Comparison of ENCODE assay signal across 1 cellular context in the genomic region with DNA sequence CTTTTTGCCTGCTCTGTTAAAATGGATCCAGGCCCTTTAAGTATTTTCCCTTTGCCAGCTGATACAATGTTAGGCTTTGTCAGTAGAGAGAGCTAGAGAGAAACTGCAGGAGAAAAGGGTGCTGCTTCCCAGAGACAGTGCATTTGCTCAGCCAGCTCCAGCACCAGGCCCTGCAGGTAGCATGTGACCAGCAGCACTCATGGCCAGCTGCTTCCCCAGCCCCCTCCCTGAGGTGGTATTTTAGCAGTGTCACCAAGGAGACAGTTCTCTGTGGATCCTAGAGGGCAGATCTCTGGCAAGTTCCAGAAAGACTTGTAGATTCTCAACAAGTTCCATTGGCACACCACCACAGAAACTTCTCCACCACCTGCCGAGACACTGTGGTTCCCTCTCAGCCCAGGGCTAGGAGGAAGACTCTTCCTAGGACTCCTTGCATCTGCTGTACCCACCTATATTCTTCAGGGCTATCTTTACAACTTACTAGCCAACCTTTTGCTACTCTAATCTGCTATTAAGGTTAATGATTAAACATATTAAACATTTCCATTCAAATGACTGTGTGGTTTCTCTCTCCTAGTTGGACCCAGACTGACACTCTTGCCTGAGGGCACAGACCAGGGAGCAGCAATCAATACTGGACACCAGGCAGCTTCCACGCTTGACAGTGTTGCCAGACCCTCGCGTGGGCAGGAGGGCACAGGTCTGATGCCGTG.
TF ChIP-seq lines count a peak whose summit lies in the region.

No MANE protein-coding gene starts in this region.

TF ChIP-seq in HepG2, 621 proteins besides CTCF, POLR2A, EP300 and RAD21:
- TF ChIP-seq, protein P1, sequence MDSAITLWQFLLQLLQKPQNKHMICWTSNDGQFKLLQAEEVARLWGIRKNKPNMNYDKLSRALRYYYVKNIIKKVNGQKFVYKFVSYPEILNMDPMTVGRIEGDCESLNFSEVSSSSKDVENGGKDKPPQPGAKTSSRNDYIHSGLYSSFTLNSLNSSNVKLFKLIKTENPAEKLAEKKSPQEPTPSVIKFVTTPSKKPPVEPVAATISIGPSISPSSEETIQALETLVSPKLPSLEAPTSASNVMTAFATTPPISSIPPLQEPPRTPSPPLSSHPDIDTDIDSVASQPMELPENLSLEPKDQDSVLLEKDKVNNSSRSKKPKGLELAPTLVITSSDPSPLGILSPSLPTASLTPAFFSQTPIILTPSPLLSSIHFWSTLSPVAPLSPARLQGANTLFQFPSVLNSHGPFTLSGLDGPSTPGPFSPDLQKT (CRISPR knock-in tag; IDR thresholded peaks at IDR 0.05; ENCODE audit: borderline replicate concordance): no peak
- TF ChIP-seq NR2F1 (CRISPR knock-in tag; IDR thresholded peaks at IDR 0.05): no peak
- TF ChIP-seq GLI4 (CRISPR knock-in tag; IDR thresholded peaks at IDR 0.05; ENCODE audit: borderline replicate concordance): no peak
- TF ChIP-seq ZNF232 (CRISPR knock-in tag; IDR thresholded peaks at IDR 0.05; ENCODE audit: borderline replicate concordance): no peak
- TF ChIP-seq, protein P2, sequence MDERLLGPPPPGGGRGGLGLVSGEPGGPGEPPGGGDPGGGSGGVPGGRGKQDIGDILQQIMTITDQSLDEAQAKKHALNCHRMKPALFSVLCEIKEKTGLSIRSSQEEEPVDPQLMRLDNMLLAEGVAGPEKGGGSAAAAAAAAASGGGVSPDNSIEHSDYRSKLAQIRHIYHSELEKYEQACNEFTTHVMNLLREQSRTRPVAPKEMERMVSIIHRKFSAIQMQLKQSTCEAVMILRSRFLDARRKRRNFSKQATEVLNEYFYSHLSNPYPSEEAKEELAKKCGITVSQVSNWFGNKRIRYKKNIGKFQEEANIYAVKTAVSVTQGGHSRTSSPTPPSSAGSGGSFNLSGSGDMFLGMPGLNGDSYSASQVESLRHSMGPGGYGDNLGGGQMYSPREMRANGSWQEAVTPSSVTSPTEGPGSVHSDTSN (CRISPR knock-in tag; IDR thresholded peaks at IDR 0.05): no peak
TF ChIP-seq in HepG2: peak in this region for 0.
